4 cellular contexts compared by ENCODE assay signal in genomic region chr11:49562262-49562661, GRCh38.
TF ChIP-seq lines count a peak whose summit lies in the region.

No MANE protein-coding gene starts in this region.

TF ChIP-seq in A549, 52 proteins besides CTCF, POLR2A, EP300 and RAD21:
- 0 out of 2 replicates have a peak, but pooled peaks have one; percentile 23 for TF ChIP-seq REST (IDR thresholded peaks at IDR 0.05)

TF ChIP-seq in HEK293, 187 proteins besides CTCF, POLR2A, EP300 and RAD21:
- 0 out of 2 replicates have a peak, but pooled peaks have one; percentile 39 for TF ChIP-seq REST (tag by site-specific recombination; IDR thresholded peaks at IDR 0.05)

TF ChIP-seq in SK-N-SH, 30 proteins besides CTCF, POLR2A, EP300 and RAD21:
- TF ChIP-seq REST (IDR thresholded peaks at IDR 0.05; ENCODE audit: low read depth, low read length), result peak; percentile 73; the same call in 1 of the 2 replicates
TF ChIP-seq in SK-N-SH: peak in this region for 1; not testable (repeated sequence) for 29.

TF ChIP-seq in GM12878, 131 proteins besides CTCF, POLR2A, EP300 and RAD21:
- TF ChIP-seq REST (IDR thresholded peaks at IDR 0.05; ENCODE audit: low read depth, low read length), result peak; percentile 30; the same call in 1 of the 2 replicates
